Comparison of ENCODE assay signal across 26 cellular contexts in genomic region chr13:33842207-33842606, GRCh38.
"Had no signal": no experiment of that assay in that cellular context is flagged by ENCODE, and none has a peak within 500 bp of the region (broad histone marks: within the 10 kb centered on the region; RNA-seq: fewer than 3 reads in every experiment).

No MANE protein-coding gene starts in this region.

- H3K4me3 ChIP-seq: gastroesophageal sphincter, heart left ventricle, hepatocyte, lung, right lobe of liver, transverse colon, upper lobe of right lung, uterus had no signal

- H3K27ac ChIP-seq: epithelial cell of prostate, gastroesophageal sphincter, heart left ventricle, hepatocyte, neutrophil, parathyroid adenoma, right lobe of liver, transverse colon, upper lobe of right lung, uterus had no signal

- H3K27ac Mint-ChIP-seq: dendritic cell treated with granulocyte-macrophage colony-stimulating factor and Interleukin-4, amounts not matched to agents 40 ng/mL and 50 ng/mL, for 4 days; endodermal cell; memory B cell; natural killer cell; progenitor cell of endocrine pancreas; stimulated activated naive B cell treated with anti-CD40 and anti-IgM and Interleukin-4, amounts not matched to agents 10 μg/mL and 1 μg/mL and 100 μg/mL, for 72 hours; stimulated activated naive CD8-positive, alpha-beta T cell treated with anti-CD3 and anti-CD28 coated beads, Interleukin-15, Interleukin-2, amounts not matched to agents 100 ng/mL and 50 ng/mL, for 24 hours had no signal

- H3K4me1 ChIP-seq: gastroesophageal sphincter, heart left ventricle, parathyroid adenoma, transverse colon, upper lobe of right lung, uterus had no signal

- H3K4me1 Mint-ChIP-seq: memory B cell, natural killer cell had no signal

- FAIRE-seq: small intestine had no signal

- H3K4me3 Mint-ChIP-seq: dendritic cell treated with granulocyte-macrophage colony-stimulating factor and Interleukin-4, amounts not matched to agents 40 ng/mL and 50 ng/mL, for 4 days; endodermal cell; memory B cell; natural killer cell; stimulated activated naive B cell treated with anti-CD40 and anti-IgM and Interleukin-4, amounts not matched to agents 10 μg/mL and 1 μg/mL and 100 μg/mL, for 72 hours; stimulated activated naive CD8-positive, alpha-beta T cell treated with anti-CD3 and anti-CD28 coated beads, Interleukin-15, Interleukin-2, amounts not matched to agents 100 ng/mL and 50 ng/mL, for 24 hours had no signal

- H3K9ac ChIP-seq: parathyroid adenoma had no signal

- DNase-seq: effector CD8-positive, alpha-beta T cell; endodermal cell; foreskin fibroblast; heart left ventricle; kidney; natural killer cell; right lobe of liver; small intestine; stimulated activated CD4-positive, alpha-beta T cell treated with anti-CD3 and anti-CD28 coated beads, Interleukin-15, amount 100 ng/mL, for 24 hours; stimulated activated CD4-positive, alpha-beta T cell treated with anti-CD3 and anti-CD28 coated beads, Interleukin-2, amount 100 ng/mL, for 48 hours; stimulated activated naive B cell treated with anti-CD40 and anti-IgM and Interleukin-4, amounts not matched to agents 10 μg/mL and 1 μg/mL and 100 μg/mL, for 72 hours; transverse colon; upper lobe of right lung; uterus had no signal

- H3K27me3 Mint-ChIP-seq: dendritic cell treated with granulocyte-macrophage colony-stimulating factor and Interleukin-4, amounts not matched to agents 40 ng/mL and 50 ng/mL, for 4 days; memory B cell; progenitor cell of endocrine pancreas; stimulated activated naive B cell treated with anti-CD40 and anti-IgM and Interleukin-4, amounts not matched to agents 10 μg/mL and 1 μg/mL and 100 μg/mL, for 72 hours; stimulated activated naive CD8-positive, alpha-beta T cell treated with anti-CD3 and anti-CD28 coated beads, Interleukin-15, Interleukin-2, amounts not matched to agents 100 ng/mL and 50 ng/mL, for 24 hours had no signal

- H3K79me2 ChIP-seq: hepatocyte, parathyroid adenoma had no signal

- H3K36me3 ChIP-seq: right lobe of liver, transverse colon, upper lobe of right lung, uterus had no signal

- ATAC-seq: esophagus mucosa; gastroesophageal sphincter; heart left ventricle; left lobe of liver; natural killer cell; right lobe of liver; stimulated activated naive B cell treated with anti-CD40 and anti-IgM and Interleukin-4, amounts not matched to agents 10 μg/mL and 1 μg/mL and 100 μg/mL, for 72 hours; upper lobe of right lung had no signal

- H3K27me3 ChIP-seq: gastroesophageal sphincter, heart left ventricle, hepatocyte, neutrophil, right lobe of liver, transverse colon, upper lobe of right lung, uterus had no signal

- H3K4me2 ChIP-seq: hepatocyte had no signal

- H3K9me3 ChIP-seq: gastroesophageal sphincter, heart left ventricle, neutrophil, right lobe of liver, transverse colon, upper lobe of right lung, uterus had no signal

- H3K9me3 Mint-ChIP-seq: dendritic cell treated with granulocyte-macrophage colony-stimulating factor and Interleukin-4, amounts not matched to agents 40 ng/mL and 50 ng/mL, for 4 days; endodermal cell; memory B cell; natural killer cell; stimulated activated naive B cell treated with anti-CD40 and anti-IgM and Interleukin-4, amounts not matched to agents 10 μg/mL and 1 μg/mL and 100 μg/mL, for 72 hours; stimulated activated naive CD8-positive, alpha-beta T cell treated with anti-CD3 and anti-CD28 coated beads, Interleukin-15, Interleukin-2, amounts not matched to agents 100 ng/mL and 50 ng/mL, for 24 hours had no signal

- H2AFZ ChIP-seq: hepatocyte, parathyroid adenoma had no signal
